Comparison of ENCODE assay signal across 1 cellular context in the genomic region with DNA sequence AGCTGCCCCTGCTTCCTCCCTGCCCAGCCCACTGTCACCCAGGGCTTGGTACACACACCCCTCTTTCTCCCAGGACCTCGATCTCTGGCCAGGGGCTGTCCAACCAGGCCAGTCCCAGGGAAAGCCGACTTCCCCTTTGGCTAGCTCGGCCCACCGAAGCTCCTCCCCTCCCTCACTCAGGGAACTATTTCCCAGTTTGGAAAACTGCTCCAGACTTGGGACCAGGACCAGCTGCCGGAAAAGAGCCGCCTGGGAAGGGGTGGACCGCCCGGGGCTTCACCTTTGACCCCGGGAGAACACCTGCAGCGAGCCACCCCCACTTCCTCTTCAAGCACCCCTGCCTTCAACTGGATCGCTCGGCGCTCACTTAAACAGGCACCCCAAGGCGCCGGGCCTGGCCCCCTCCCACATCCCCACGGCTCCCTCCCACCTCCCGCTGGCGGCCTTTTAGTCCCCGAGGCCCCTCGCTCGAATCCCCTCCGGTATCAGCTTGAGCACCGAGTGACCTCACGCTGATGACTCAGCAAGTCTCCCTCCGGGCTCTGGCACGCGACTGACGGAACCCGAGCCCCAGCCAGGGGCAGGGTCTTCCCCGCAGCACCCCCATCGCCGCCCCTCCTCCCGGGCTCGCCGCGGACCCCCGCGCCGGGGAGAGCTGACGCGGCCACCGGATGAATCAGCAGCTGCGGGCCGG.
A peak's percentile ranks its signal among the peaks of the same experiment; 100 is the strongest.
TF ChIP-seq lines count a peak whose summit lies in the region.

No MANE protein-coding gene starts in this region.

TF ChIP-seq in GM12878, 131 proteins besides CTCF, POLR2A, EP300 and RAD21 (continued from another document):
- TF ChIP-seq, protein P1, sequence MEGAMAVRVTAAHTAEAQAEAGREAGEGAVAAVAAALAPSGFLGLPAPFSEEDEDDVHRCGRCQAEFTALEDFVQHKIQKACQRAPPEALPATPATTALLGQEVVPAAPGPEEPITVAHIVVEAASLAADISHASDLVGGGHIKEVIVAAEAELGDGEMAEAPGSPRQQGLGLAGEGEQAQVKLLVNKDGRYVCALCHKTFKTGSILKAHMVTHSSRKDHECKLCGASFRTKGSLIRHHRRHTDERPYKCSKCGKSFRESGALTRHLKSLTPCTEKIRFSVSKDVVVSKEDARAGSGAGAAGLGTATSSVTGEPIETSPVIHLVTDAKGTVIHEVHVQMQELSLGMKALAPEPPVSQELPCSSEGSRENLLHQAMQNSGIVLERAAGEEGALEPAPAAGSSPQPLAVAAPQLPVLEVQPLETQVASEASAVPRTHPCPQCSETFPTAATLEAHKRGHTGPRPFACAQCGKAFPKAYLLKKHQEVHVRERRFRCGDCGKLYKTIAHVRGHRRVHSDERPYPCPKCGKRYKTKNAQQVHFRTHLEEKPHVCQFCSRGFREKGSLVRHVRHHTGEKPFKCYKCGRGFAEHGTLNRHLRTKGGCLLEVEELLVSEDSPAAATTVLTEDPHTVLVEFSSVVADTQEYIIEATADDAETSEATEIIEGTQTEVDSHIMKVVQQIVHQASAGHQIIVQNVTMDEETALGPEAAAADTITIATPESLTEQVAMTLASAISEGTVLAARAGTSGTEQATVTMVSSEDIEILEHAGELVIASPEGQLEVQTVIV (IDR thresholded peaks at IDR 0.05; ENCODE audit: borderline replicate concordance, partially characterized antibody) = no peak
- TF ChIP-seq IKZF2 (IDR thresholded peaks at IDR 0.05) = peak; percentile 45 to 46
- TF ChIP-seq NR2C1 (IDR thresholded peaks at IDR 0.05) = peak; percentile 91
- no peak for TF ChIP-seq MYB (IDR thresholded peaks at IDR 0.05; ENCODE audit: borderline replicate concordance, low read depth, low read length)
- no peak for TF ChIP-seq TCF7 (IDR thresholded peaks at IDR 0.05; ENCODE audit: borderline replicate concordance)
- TF ChIP-seq, protein P2, sequence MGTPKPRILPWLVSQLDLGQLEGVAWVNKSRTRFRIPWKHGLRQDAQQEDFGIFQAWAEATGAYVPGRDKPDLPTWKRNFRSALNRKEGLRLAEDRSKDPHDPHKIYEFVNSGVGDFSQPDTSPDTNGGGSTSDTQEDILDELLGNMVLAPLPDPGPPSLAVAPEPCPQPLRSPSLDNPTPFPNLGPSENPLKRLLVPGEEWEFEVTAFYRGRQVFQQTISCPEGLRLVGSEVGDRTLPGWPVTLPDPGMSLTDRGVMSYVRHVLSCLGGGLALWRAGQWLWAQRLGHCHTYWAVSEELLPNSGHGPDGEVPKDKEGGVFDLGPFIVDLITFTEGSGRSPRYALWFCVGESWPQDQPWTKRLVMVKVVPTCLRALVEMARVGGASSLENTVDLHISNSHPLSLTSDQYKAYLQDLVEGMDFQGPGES (IDR thresholded peaks at IDR 0.05) = no peak
- TF ChIP-seq, protein P3, sequence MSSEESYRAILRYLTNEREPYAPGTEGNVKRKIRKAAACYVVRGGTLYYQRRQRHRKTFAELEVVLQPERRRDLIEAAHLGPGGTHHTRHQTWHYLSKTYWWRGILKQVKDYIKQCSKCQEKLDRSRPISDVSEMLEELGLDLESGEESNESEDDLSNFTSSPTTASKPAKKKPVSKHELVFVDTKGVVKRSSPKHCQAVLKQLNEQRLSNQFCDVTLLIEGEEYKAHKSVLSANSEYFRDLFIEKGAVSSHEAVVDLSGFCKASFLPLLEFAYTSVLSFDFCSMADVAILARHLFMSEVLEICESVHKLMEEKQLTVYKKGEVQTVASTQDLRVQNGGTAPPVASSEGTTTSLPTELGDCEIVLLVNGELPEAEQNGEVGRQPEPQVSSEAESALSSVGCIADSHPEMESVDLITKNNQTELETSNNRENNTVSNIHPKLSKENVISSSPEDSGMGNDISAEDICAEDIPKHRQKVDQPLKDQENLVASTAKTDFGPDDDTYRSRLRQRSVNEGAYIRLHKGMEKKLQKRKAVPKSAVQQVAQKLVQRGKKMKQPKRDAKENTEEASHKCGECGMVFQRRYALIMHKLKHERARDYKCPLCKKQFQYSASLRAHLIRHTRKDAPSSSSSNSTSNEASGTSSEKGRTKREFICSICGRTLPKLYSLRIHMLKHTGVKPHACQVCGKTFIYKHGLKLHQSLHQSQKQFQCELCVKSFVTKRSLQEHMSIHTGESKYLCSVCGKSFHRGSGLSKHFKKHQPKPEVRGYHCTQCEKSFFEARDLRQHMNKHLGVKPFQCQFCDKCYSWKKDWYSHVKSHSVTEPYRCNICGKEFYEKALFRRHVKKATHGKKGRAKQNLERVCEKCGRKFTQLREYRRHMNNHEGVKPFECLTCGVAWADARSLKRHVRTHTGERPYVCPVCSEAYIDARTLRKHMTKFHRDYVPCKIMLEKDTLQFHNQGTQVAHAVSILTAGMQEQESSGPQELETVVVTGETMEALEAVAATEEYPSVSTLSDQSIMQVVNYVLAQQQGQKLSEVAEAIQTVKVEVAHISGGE (CRISPR knock-in tag; IDR thresholded peaks at IDR 0.05) = no peak
- TF ChIP-seq, protein P4, sequence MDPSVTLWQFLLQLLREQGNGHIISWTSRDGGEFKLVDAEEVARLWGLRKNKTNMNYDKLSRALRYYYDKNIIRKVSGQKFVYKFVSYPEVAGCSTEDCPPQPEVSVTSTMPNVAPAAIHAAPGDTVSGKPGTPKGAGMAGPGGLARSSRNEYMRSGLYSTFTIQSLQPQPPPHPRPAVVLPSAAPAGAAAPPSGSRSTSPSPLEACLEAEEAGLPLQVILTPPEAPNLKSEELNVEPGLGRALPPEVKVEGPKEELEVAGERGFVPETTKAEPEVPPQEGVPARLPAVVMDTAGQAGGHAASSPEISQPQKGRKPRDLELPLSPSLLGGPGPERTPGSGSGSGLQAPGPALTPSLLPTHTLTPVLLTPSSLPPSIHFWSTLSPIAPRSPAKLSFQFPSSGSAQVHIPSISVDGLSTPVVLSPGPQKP (IDR thresholded peaks at IDR 0.05; ENCODE audit: low read depth, low read length) = no peak
- TF ChIP-seq MXI1 (IDR thresholded peaks at IDR 0.05; ENCODE audit: low read depth, low read length) = no peak
- TF ChIP-seq, protein P5, sequence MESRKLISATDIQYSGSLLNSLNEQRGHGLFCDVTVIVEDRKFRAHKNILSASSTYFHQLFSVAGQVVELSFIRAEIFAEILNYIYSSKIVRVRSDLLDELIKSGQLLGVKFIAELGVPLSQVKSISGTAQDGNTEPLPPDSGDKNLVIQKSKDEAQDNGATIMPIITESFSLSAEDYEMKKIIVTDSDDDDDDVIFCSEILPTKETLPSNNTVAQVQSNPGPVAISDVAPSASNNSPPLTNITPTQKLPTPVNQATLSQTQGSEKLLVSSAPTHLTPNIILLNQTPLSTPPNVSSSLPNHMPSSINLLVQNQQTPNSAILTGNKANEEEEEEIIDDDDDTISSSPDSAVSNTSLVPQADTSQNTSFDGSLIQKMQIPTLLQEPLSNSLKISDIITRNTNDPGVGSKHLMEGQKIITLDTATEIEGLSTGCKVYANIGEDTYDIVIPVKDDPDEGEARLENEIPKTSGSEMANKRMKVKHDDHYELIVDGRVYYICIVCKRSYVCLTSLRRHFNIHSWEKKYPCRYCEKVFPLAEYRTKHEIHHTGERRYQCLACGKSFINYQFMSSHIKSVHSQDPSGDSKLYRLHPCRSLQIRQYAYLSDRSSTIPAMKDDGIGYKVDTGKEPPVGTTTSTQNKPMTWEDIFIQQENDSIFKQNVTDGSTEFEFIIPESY (IDR thresholded peaks at IDR 0.05) = no peak
- TF ChIP-seq BCL11A (IDR thresholded peaks at IDR 0.05; ENCODE audit: low read depth, low read length) = no peak
- no peak for TF ChIP-seq ZBED1 (IDR thresholded peaks at IDR 0.05; ENCODE audit: borderline replicate concordance)
- TF ChIP-seq, protein P6, sequence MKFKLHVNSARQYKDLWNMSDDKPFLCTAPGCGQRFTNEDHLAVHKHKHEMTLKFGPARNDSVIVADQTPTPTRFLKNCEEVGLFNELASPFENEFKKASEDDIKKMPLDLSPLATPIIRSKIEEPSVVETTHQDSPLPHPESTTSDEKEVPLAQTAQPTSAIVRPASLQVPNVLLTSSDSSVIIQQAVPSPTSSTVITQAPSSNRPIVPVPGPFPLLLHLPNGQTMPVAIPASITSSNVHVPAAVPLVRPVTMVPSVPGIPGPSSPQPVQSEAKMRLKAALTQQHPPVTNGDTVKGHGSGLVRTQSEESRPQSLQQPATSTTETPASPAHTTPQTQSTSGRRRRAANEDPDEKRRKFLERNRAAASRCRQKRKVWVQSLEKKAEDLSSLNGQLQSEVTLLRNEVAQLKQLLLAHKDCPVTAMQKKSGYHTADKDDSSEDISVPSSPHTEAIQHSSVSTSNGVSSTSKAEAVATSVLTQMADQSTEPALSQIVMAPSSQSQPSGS (IDR thresholded peaks at IDR 0.05; ENCODE audit: low read length) = no peak
- TF ChIP-seq LARP7 (IDR thresholded peaks at IDR 0.05) = no peak
- TF ChIP-seq, protein P7, sequence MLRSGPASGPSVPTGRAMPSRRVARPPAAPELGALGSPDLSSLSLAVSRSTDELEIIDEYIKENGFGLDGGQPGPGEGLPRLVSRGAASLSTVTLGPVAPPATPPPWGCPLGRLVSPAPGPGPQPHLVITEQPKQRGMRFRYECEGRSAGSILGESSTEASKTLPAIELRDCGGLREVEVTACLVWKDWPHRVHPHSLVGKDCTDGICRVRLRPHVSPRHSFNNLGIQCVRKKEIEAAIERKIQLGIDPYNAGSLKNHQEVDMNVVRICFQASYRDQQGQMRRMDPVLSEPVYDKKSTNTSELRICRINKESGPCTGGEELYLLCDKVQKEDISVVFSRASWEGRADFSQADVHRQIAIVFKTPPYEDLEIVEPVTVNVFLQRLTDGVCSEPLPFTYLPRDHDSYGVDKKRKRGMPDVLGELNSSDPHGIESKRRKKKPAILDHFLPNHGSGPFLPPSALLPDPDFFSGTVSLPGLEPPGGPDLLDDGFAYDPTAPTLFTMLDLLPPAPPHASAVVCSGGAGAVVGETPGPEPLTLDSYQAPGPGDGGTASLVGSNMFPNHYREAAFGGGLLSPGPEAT (IDR thresholded peaks at IDR 0.05; ENCODE audit: low read depth) = 0 out of 2 replicates have a peak, but pooled peaks have one; percentile 25
- TF ChIP-seq EED (IDR thresholded peaks at IDR 0.05; ENCODE audit: low read depth) = peak; percentile 58; the same call in 1 of the 2 replicates
- no peak for TF ChIP-seq CHD1 (IDR thresholded peaks at IDR 0.05; ENCODE audit: low read depth, low read length)
- TF ChIP-seq TBL1XR1 (IDR thresholded peaks at IDR 0.05; ENCODE audit: low read depth, low read length) = no peak
- TF ChIP-seq MYC (IDR thresholded peaks at IDR 0.05; ENCODE audit: insufficient read depth, insufficient read length, insufficient replicate concordance, low read length, severe bottlenecking) = no peak
- no peak for TF ChIP-seq FOXK2 (IDR thresholded peaks at IDR 0.05)
- TF ChIP-seq POU2F2 (IDR thresholded peaks at IDR 0.05; ENCODE audit: borderline replicate concordance, low read depth, low read length) = no peak
- TF ChIP-seq SMAD5 (IDR thresholded peaks at IDR 0.05; ENCODE audit: low read depth) = no peak
- no peak for TF ChIP-seq ZNF622 (IDR thresholded peaks at IDR 0.05)
